In genomic region chr22:30551813-30552212, GRCh38 we compare ENCODE assay signal across 2 cellular contexts. TPM values are rescaled to one million over a fixed set of nuclear protein-coding genes. Genes with fewer than 3 reads are reported as not detected.
"Had no signal": no experiment of that assay in that cellular context is flagged by ENCODE, and none has a peak within 500 bp of the region (broad histone marks: within the 10 kb centered on the region; RNA-seq: fewer than 3 reads in every experiment).

No MANE protein-coding gene starts in this region.

RNA-seq across cellular contexts. Expression of gene SEC14L6, which starts 5.3 kb away (rescaled TPM):
- total RNA-seq: G401, GM12878 had no signal
- polyA plus RNA-seq: GM12878 had no signal

RNA-seq across cellular contexts. Expression of gene GAL3ST1, which starts 22.7 kb away (rescaled TPM):
- total RNA-seq: G401, GM12878 had no signal
- polyA plus RNA-seq: GM12878 had no signal

RNA-seq across cellular contexts. Expression of gene SEC14L4, which starts 46.3 kb away (rescaled TPM):
- total RNA-seq: G401, GM12878 had no signal
- polyA plus RNA-seq: GM12878 had no signal
